7 cellular contexts compared by ENCODE assay signal in the genomic region with DNA sequence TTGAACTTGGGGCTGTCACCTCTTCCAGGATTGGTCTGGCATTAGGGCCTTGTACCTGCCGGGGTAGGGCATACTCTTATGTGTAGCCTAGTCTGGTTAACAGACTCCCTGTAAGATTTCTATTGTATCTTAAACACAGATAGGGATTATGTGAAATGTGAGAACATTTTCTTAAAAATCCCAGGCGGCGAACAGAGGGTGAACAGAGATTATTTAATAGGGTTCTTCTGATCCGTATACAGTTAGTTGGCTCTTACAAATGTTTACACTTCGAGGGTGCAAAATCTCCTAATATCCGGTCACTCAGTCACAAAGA. TPM values are rescaled to one million over a fixed set of nuclear protein-coding genes. Genes with fewer than 3 reads are reported as not detected.
DNase-seq lines count a peak whose midpoint lies in the region; ATAC-seq and TF ChIP-seq lines count a peak whose summit lies in the region.

No MANE protein-coding gene starts in this region.

- peaks cover 2% of the 10 kb centered on the region for H3K4me1 ChIP-seq in right cardiac atrium (ENCODE audit: control insufficient read depth, insufficient read depth, low read length)

- peak; percentile 15 for ATAC-seq in GM19025 (IDR thresholded peaks at IDR 0.05; ENCODE audit: low read depth, unreplicated experiment)
- ATAC-seq in HG02852 (IDR thresholded peaks at IDR 0.05; ENCODE audit: unreplicated experiment): peak; percentile 28
- peak in 1 of 2 donors; percentile 43 for ATAC-seq in right cardiac atrium
- ATAC-seq in stimulated activated memory B cell treated with anti-CD40 and anti-IgM and Interleukin-4, amounts not matched to agents 10 μg/mL and 1 μg/mL and 100 μg/mL, for 72 hours: peak; percentile 56

- 3% methylated on average over 6 of the region's 6 CpGs for WGBS in right cardiac atrium

- peak overlapping the region; percentile 97 for H3K4me3 Mint-ChIP-seq in stimulated activated memory B cell treated with anti-CD40 and anti-IgM and Interleukin-4, amounts not matched to agents 10 μg/mL and 1 μg/mL and 100 μg/mL, for 72 hours

- peak overlapping the region; percentile 98 for H3K27ac Mint-ChIP-seq in stimulated activated memory B cell treated with anti-CD40 and anti-IgM and Interleukin-4, amounts not matched to agents 10 μg/mL and 1 μg/mL and 100 μg/mL, for 72 hours

- no peaks in the 10 kb centered on the region for H3K36me3 Mint-ChIP-seq in stimulated activated memory B cell treated with anti-CD40 and anti-IgM and Interleukin-4, amounts not matched to agents 10 μg/mL and 1 μg/mL and 100 μg/mL, for 72 hours

- TF ChIP-seq CTCF in VCaP (conservative IDR thresholded peaks at IDR 0.05): no peak

- no peaks in the 10 kb centered on the region for H3K27me3 Mint-ChIP-seq in stimulated activated memory B cell treated with anti-CD40 and anti-IgM and Interleukin-4, amounts not matched to agents 10 μg/mL and 1 μg/mL and 100 μg/mL, for 72 hours

- peaks cover 47% of the 10 kb centered on the region for H3K4me1 Mint-ChIP-seq in stimulated activated memory B cell treated with anti-CD40 and anti-IgM and Interleukin-4, amounts not matched to agents 10 μg/mL and 1 μg/mL and 100 μg/mL, for 72 hours

- intact Hi-C loops in right cardiac atrium (cut with DNase I): loop anchor here in 3 of 4 donors (5.0 to 10.0 kb wide), 3 partner anchors 59 to 149 kb away; no protein-coding TSS in a partner anchor

- H3K27ac ChIP-seq in VCaP: peak overlapping the region; percentile 64; the same call in 1 of the 2 replicates
- peak overlapping the region; percentile 31 for H3K27ac ChIP-seq in right cardiac atrium (ENCODE audit: low read length)

- H3K27me3 ChIP-seq in right cardiac atrium (ENCODE audit: control insufficient read depth, insufficient read depth): no peaks in the 10 kb centered on the region

- no peaks in the 10 kb centered on the region for H3K9me3 Mint-ChIP-seq in stimulated activated memory B cell treated with anti-CD40 and anti-IgM and Interleukin-4, amounts not matched to agents 10 μg/mL and 1 μg/mL and 100 μg/mL, for 72 hours

- peak overlapping the region; percentile 59 for H3K4me3 ChIP-seq in right cardiac atrium (ENCODE audit: low read length)

- no peak for DNase-seq in right cardiac atrium
- DNase-seq in activated effector memory CD4-positive, alpha-beta T cell treated with Interleukin-2 at 50 U/mL for 16 hours: no peak
- DNase-seq in hippocampal formation (lab: John Stamatoyannopoulos, UW): no peak

- no peaks in the 10 kb centered on the region for H3K9me3 ChIP-seq in right cardiac atrium (ENCODE audit: control insufficient read depth, low read length)

RNA-seq across cellular contexts. Expression of gene PLCL2, which starts 0.8 kb away (rescaled TPM):
- total RNA-seq in right cardiac atrium: 10 to 100 TPM; 36.7 to 47.4 (median 37.0) TPM
- polyA plus RNA-seq in right cardiac atrium: 12.5 TPM
